In genomic region chr6:40550096-40550731, GRCh38 we compare ENCODE assay signal across 8 cellular contexts. TPM values are rescaled to one million over a fixed set of nuclear protein-coding genes. Genes with fewer than 3 reads are reported as not detected.
DNase-seq lines count a peak whose midpoint lies in the region; ATAC-seq and TF ChIP-seq lines count a peak whose summit lies in the region.

No MANE protein-coding gene starts in this region.

- WGBS in transverse colon (ENCODE audit: low coverage in 1 of 2), 2 donors: 64 to 84% methylated on average over 4 to 7 of the region's 7 CpGs

- H3K36me3 Mint-ChIP-seq in activated naive CD4-positive, alpha-beta T cell treated with anti-CD3 and anti-CD28 coated beads, Interleukin-2, amount 10 ng/mL, durations not matched to agents 7 days and 5 days: no peaks in the 10 kb centered on the region
- no peaks in the 10 kb centered on the region for H3K36me3 Mint-ChIP-seq in activated T-helper 1 cell treated with anti-CD3 and anti-CD28 coated beads, Interleukin-12 subunit alpha, Interleukin-12 subunit beta, Interleukin-2, Interleukin-4 antibody, amounts not matched to agents 30 ng/mL and 10 ng/mL and 1 ng/mL, durations not matched to agents 14 hours and 24 hours and 36 hours (ENCODE audit: low read depth)

- peak; percentile 39 to 55 (median 51) for TF ChIP-seq CTCF in transverse colon (IDR thresholded peaks at IDR 0.05)

- no peaks in the 10 kb centered on the region for H3K9me3 Mint-ChIP-seq in activated naive CD4-positive, alpha-beta T cell treated with anti-CD3 and anti-CD28 coated beads, Interleukin-2, amount 10 ng/mL, durations not matched to agents 7 days and 5 days
- H3K9me3 Mint-ChIP-seq in activated T-helper 1 cell treated with anti-CD3 and anti-CD28 coated beads, Interleukin-12 subunit alpha, Interleukin-12 subunit beta, Interleukin-2, Interleukin-4 antibody, amounts not matched to agents 30 ng/mL and 10 ng/mL and 1 ng/mL, durations not matched to agents 14 hours and 24 hours and 36 hours: no peaks in the 10 kb centered on the region

- H3K27me3 Mint-ChIP-seq in activated naive CD4-positive, alpha-beta T cell treated with anti-CD3 and anti-CD28 coated beads, Interleukin-2, amount 10 ng/mL, durations not matched to agents 7 days and 5 days: no peaks in the 10 kb centered on the region
- peaks cover 11% of the 10 kb centered on the region for H3K27me3 Mint-ChIP-seq in activated T-helper 1 cell treated with anti-CD3 and anti-CD28 coated beads, Interleukin-12 subunit alpha, Interleukin-12 subunit beta, Interleukin-2, Interleukin-4 antibody, amounts not matched to agents 30 ng/mL and 10 ng/mL and 1 ng/mL, durations not matched to agents 14 hours and 24 hours and 36 hours (ENCODE audit: insufficient read depth)

- H3K4me1 Mint-ChIP-seq in activated naive CD4-positive, alpha-beta T cell treated with anti-CD3 and anti-CD28 coated beads, Interleukin-2, amount 10 ng/mL, durations not matched to agents 7 days and 5 days: no peaks in the 10 kb centered on the region
- no peaks in the 10 kb centered on the region for H3K4me1 Mint-ChIP-seq in activated T-helper 1 cell treated with anti-CD3 and anti-CD28 coated beads, Interleukin-12 subunit alpha, Interleukin-12 subunit beta, Interleukin-2, Interleukin-4 antibody, amounts not matched to agents 30 ng/mL and 10 ng/mL and 1 ng/mL, durations not matched to agents 14 hours and 24 hours and 36 hours (ENCODE audit: low read depth)

- peak; percentile 43 for DNase-seq in activated naive CD4-positive, alpha-beta T cell treated with anti-CD3 and anti-CD28 coated beads, Interleukin-2, amount 10 ng/mL, durations not matched to agents 7 days and 5 days
- no peak for DNase-seq in activated naive CD4-positive, alpha-beta T cell treated with anti-CD3 and anti-CD28 coated beads, Interleukin-2, amount 50 U/mL, for 16 hours
- DNase-seq in MG63 (peak; percentile 6), iPS-NIHi7 (ENCODE audit: extremely low spot score) (peak; percentile 71), transverse colon (peak; percentile 24), NCI-H446 treated with DMSO at 0.1 percent for 48 hours (lab: John Stamatoyannopoulos, UW) (no peak)
- DNase-seq in activated T-helper 1 cell treated with anti-CD3 and anti-CD28 coated beads, Interleukin-12 subunit alpha, Interleukin-12 subunit beta, Interleukin-2, Interleukin-4 antibody, amounts not matched to agents 30 ng/mL and 10 ng/mL and 1 ng/mL, durations not matched to agents 14 hours and 24 hours and 36 hours (ENCODE audit: low spot score): peak; percentile 5

- no peak overlapping the region for H3K27ac Mint-ChIP-seq in activated naive CD4-positive, alpha-beta T cell treated with anti-CD3 and anti-CD28 coated beads, Interleukin-2, amount 10 ng/mL, durations not matched to agents 7 days and 5 days
- H3K27ac Mint-ChIP-seq in activated T-helper 1 cell treated with anti-CD3 and anti-CD28 coated beads, Interleukin-12 subunit alpha, Interleukin-12 subunit beta, Interleukin-2, Interleukin-4 antibody, amounts not matched to agents 30 ng/mL and 10 ng/mL and 1 ng/mL, durations not matched to agents 14 hours and 24 hours and 36 hours: no peak overlapping the region

- no peaks in the 10 kb centered on the region for H3K36me3 ChIP-seq in MG63
- H3K36me3 ChIP-seq in transverse colon: no peaks in the 10 kb centered on the region

- ATAC-seq in GM18867 (IDR thresholded peaks at IDR 0.05; ENCODE audit: unreplicated experiment): no peak

- H3K27ac ChIP-seq in transverse colon: no peak overlapping the region

- in situ Hi-C loops in transverse colon (cut with MboI; ENCODE audit: low pct_ligation_motif_present in 1 of 4, low pct_unique_long_range_greater_than_20kb in 1 of 4, low sequenced_read_pairs in 3 of 4): no loop called here

- TF ChIP-seq POLR2A in transverse colon (IDR thresholded peaks at IDR 0.05): no peak

- intact Hi-C loops in activated T-helper 1 cell treated with anti-CD3 and anti-CD28 coated beads, Interleukin-12 subunit alpha, Interleukin-12 subunit beta, Interleukin-2, Interleukin-4 antibody, amounts not matched to agents 30 ng/mL and 10 ng/mL and 1 ng/mL, durations not matched to agents 14 hours and 24 hours and 36 hours (cut with micrococcal nuclease): loop anchor here (10.0 kb wide), 1 partner anchor 275 kb away; no protein-coding TSS in a partner anchor
- intact Hi-C loops in transverse colon (cut with DNase I; ENCODE audit: low total_unique reads): no loop called here

- H3K9me3 ChIP-seq in MG63 (no peaks in the 10 kb centered on the region), transverse colon (no peaks in the 10 kb centered on the region)

- CTCF ChIA-PET in activated naive CD4-positive, alpha-beta T cell treated with anti-CD3 and anti-CD28 coated beads, Interleukin-2, amount 10 ng/mL, durations not matched to agents 7 days and 5 days (lab: Charles Lee): interaction anchor here (1.0 to 2.1 kb wide), 5 partner anchors 12 to 364 kb away, joined by 3 to 10 read pairs (median 3); no protein-coding TSS in a partner anchor

- H3K27me3 ChIP-seq in MG63 (no peaks in the 10 kb centered on the region), transverse colon (no peaks in the 10 kb centered on the region)

- H3K4me3 Mint-ChIP-seq in activated naive CD4-positive, alpha-beta T cell treated with anti-CD3 and anti-CD28 coated beads, Interleukin-2, amount 10 ng/mL, durations not matched to agents 7 days and 5 days: no peak overlapping the region
- H3K4me3 Mint-ChIP-seq in activated T-helper 1 cell treated with anti-CD3 and anti-CD28 coated beads, Interleukin-12 subunit alpha, Interleukin-12 subunit beta, Interleukin-2, Interleukin-4 antibody, amounts not matched to agents 30 ng/mL and 10 ng/mL and 1 ng/mL, durations not matched to agents 14 hours and 24 hours and 36 hours: no peak overlapping the region

- H3K4me3 ChIP-seq in MG63 (no peak overlapping the region), transverse colon (no peak overlapping the region)

- no peaks in the 10 kb centered on the region for H3K4me1 ChIP-seq in transverse colon

- no peak for TF ChIP-seq EP300 in transverse colon (IDR thresholded peaks at IDR 0.05; ENCODE audit: low read depth)

RNA-seq across cellular contexts. Expression of gene LRFN2, which starts 37.0 kb away (rescaled TPM):
- total RNA-seq in MG63 (2014; rRNA removed; shearing (Covaris generic); ENCODE audit: low replicate concordance): not detected in 2 replicates
- total RNA-seq in activated T-helper 1 cell treated with anti-CD3 and anti-CD28 coated beads, Interleukin-12 subunit alpha, Interleukin-12 subunit beta, Interleukin-2, Interleukin-4 antibody, amounts not matched to agents 30 ng/mL and 10 ng/mL and 1 ng/mL, durations not matched to agents 14 hours and 24 hours and 36 hours: 0.29 TPM in 2 replicates
- total RNA-seq in transverse colon: under 1 TPM in 2 of 4 donors, not detected in 2; 0.40 to 0.41 TPM

Comparison
In these comparisons a context has a peak if more than half of its experiments do, and no peak if none do; other contexts are left out.
1. DNase-seq: peak in activated naive CD4-positive, alpha-beta T cell treated with anti-CD3 and anti-CD28 coated beads, Interleukin-2, amount 10 ng/mL, durations not matched to agents 7 days and 5 days (single experiment), MG63 (single experiment), activated T-helper 1 cell treated with anti-CD3 and anti-CD28 coated beads, Interleukin-12 subunit alpha, Interleukin-12 subunit beta, Interleukin-2, Interleukin-4 antibody, amounts not matched to agents 30 ng/mL and 10 ng/mL and 1 ng/mL, durations not matched to agents 14 hours and 24 hours and 36 hours (single experiment), iPS-NIHi7 (single experiment) and transverse colon (single experiment); none in activated naive CD4-positive, alpha-beta T cell treated with anti-CD3 and anti-CD28 coated beads, Interleukin-2, amount 50 U/mL, for 16 hours (single experiment) and NCI-H446 treated with DMSO at 0.1 percent for 48 hours (single experiment).